In genomic region chr22:16774911-16775529, GRCh38 we compare ENCODE assay signal across 25 cellular contexts. TPM values are rescaled to one million over a fixed set of nuclear protein-coding genes. Genes with fewer than 3 reads are reported as not detected.
DNase-seq lines count a peak whose midpoint lies in the region; ATAC-seq and TF ChIP-seq lines count a peak whose summit lies in the region.
"Had no signal": no experiment of that assay in that cellular context is flagged by ENCODE, and none has a peak within 500 bp of the region (broad histone marks: within the 10 kb centered on the region; RNA-seq: fewer than 3 reads in every experiment).

No MANE protein-coding gene starts in this region.

- H3K27ac ChIP-seq in C4-2B, result no peak overlapping the region
- H3K27ac ChIP-seq: hepatocyte, tibial nerve, WERI-Rb-1 had no signal

- ATAC-seq in GM19328 (IDR thresholded peaks at IDR 0.05; ENCODE audit: unreplicated experiment), result no peak
- ATAC-seq: Right ventricle myocardium inferior had no signal

- peak; percentile 68 for DNase-seq in HT1080 (ENCODE audit: low read depth)
- DNase-seq in OCI-M1 (lab: John Stamatoyannopoulos, UW), result peak; percentile 68
- DNase-seq in fibroblast of mammary gland (ENCODE audit: low read depth), result peak; percentile 11
- DNase-seq in glomerular visceral epithelial cell (ENCODE audit: extremely low spot score), result no peak
- DNase-seq in iPS-NIHi7 (ENCODE audit: extremely low spot score), result no peak
- no peak for DNase-seq in DMS153 treated with DMSO at 0.1 percent for 48 hours (lab: John Stamatoyannopoulos, UW; ENCODE audit: unreplicated experiment)
- DNase-seq: activated CD4-positive, alpha-beta T cell treated with anti-CD3 and anti-CD28 coated beads, Interleukin-2, amount 50 U/mL, for 4 hours; activated CD8-positive, alpha-beta memory T cell treated with anti-CD3 and anti-CD28 coated beads, Interleukin-2, amount 50 U/mL, for 48 hours; cortex of kidney; NCI-H2081; NK-92 treated with Interleukin-12 subunit alpha and Interleukin-12 subunit beta, amount 100 ng/mL, for 24 hours; nucleus accumbens; stimulated activated CD4-positive, alpha-beta T cell treated with anti-CD3 and anti-CD28 coated beads, Interleukin-2, amount 100 ng/mL, for 48 hours had no signal

- peak; percentile 29 for TF ChIP-seq CTCF in C4-2B (conservative IDR thresholded peaks at IDR 0.05)
- no peak for TF ChIP-seq CTCF in fibroblast of mammary gland (conservative IDR thresholded peaks at IDR 0.05; ENCODE audit: control insufficient read depth, insufficient read depth, low read depth, low read length)

- no peak overlapping the region for H3K4me3 ChIP-seq in fibroblast of mammary gland (ENCODE audit: control insufficient read depth, low read depth, low read length)
- H3K4me3 ChIP-seq: hepatocyte, smooth muscle cell, tibial nerve had no signal

RNA-seq across cellular contexts. Expression of gene XKR3, which starts 50.2 kb away (rescaled TPM):
- total RNA-seq in HT1080 (2014; rRNA removed; shearing (Covaris generic)), result 0.42 and 0.97 TPM in 2 replicates
- not detected in 2 replicates for polyA plus RNA-seq in HT1080 (2015; cell fraction: cytosol; rRNA removed)
- 0.20 and 0.29 TPM in 2 replicates for polyA plus RNA-seq in HT1080 (2015; cell fraction: nucleus; rRNA removed)
- total RNA-seq: lung microvascular endothelial cell; Right ventricle myocardium inferior; smooth muscle cell; T-helper 1 cell treated with Interleukin-12 subunit alpha and Interleukin-12 subunit beta and Interleukin-4 antibody, amounts not matched to agents 30 ng/mL and 1 ng/mL, for 36 hours; tibial nerve had no signal
- polyA plus RNA-seq: adipose tissue, IgD-negative memory B cell, keratinocyte, smooth muscle cell had no signal

Comparison
In these comparisons a context has a peak if more than half of its experiments do, and no peak if none do; other contexts are left out.
1. DNase-seq: peak in HT1080 (single experiment), OCI-M1 (single experiment) and fibroblast of mammary gland (single experiment); none in glomerular visceral epithelial cell (single experiment), iPS-NIHi7 (single experiment) and DMS153 treated with DMSO at 0.1 percent for 48 hours (single experiment).